ENCODE assay signal across 1 cellular context in the genomic region with DNA sequence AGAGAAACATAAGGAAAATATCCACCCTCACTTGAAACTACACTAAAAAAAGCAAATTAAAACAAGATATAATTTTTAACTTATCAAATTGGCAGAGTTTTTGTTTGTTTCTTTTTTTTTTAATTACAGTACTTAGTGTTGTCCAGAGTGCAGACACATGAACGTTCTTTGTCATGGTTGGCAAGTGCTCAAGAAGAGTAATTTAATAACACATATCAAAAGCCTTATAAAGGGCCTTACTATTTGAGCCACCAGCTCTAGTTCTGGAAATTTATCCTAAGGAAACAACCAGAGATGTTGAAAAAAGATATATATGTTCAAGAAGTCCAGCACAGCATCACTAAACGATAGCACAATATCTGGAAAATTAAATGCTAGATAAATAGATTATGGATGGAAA.
TF ChIP-seq lines count a peak whose summit lies in the region.

No MANE protein-coding gene starts in this region.

TF ChIP-seq in SK-N-SH, 30 proteins besides CTCF, POLR2A, EP300 and RAD21:
- TF ChIP-seq GATA2 (CRISPR knock-in tag; IDR thresholded peaks at IDR 0.05) (0 out of 2 replicates have a peak, but pooled peaks have one; percentile 13), USF1 (IDR thresholded peaks at IDR 0.05; ENCODE audit: borderline replicate concordance, low read depth) (no peak)
